1 cellular context compared by ENCODE assay signal in the genomic region with DNA sequence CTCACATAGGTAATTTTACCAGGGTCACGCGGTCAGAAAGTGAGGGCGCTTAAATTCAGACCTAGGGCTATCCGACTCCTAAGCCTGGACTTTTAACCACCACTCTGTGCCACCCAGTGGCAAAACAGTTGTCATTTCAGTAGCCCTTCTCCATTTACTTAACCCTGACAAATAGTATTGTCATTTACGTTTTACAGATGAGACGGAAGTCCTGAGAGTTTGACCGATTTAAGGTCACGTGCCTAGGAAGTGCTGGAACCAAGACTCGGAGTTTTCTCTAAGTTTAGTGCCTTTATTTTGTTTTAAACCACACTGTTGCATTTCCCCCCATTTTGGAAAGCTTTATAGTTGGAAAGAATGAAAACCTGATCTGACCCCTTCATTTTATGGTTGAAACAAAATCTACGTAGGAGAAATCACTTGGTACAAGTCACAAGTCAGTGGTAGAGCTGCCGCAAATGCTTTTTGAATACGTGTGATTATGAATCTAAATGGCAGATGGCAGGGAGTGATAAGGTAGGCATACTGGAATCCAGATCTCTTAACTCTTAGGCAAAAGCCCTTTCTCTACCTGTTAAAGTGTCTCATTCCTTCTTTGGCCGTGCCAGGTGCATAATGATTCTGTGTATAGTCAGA.
TF ChIP-seq lines count a peak whose summit lies in the region.

No MANE protein-coding gene starts in this region.

TF ChIP-seq in HEK293T, 16 proteins besides CTCF, POLR2A, EP300 and RAD21 (continued from another document):
- TF ChIP-seq ARNT (IDR thresholded peaks at IDR 0.05) (no peak), FOXA1 (IDR thresholded peaks at IDR 0.05) (no peak), BHLHE40 (IDR thresholded peaks at IDR 0.05; ENCODE audit: borderline replicate concordance) (no peak), L3MBTL2 (conservative IDR thresholded peaks at IDR 0.05) (no peak), FOXK2 (IDR thresholded peaks at IDR 0.05) (no peak), HDGF (IDR thresholded peaks at IDR 0.05; ENCODE audit: borderline replicate concordance) (no peak), PKNOX1 (IDR thresholded peaks at IDR 0.05) (no peak), NFRKB (IDR thresholded peaks at IDR 0.05) (no peak), TARDBP (IDR thresholded peaks at IDR 0.05) (no peak), SP1 (IDR thresholded peaks at IDR 0.05) (no peak)
